ENCODE assay signal across 8 cellular contexts in genomic region chr13:27424246-27425150, GRCh38. TPM values are rescaled to one million over a fixed set of nuclear protein-coding genes. Genes with fewer than 3 reads are reported as not detected.
DNase-seq lines count a peak whose midpoint lies in the region; ATAC-seq, FAIRE-seq and TF ChIP-seq lines count a peak whose summit lies in the region.

TSS of gene GTF3A (plus strand) at chr13:27424619.

- no peaks in the 10 kb centered on the region for H3K27me3 ChIP-seq in psoas muscle (ENCODE audit: insufficient read depth in 3 of 3, low read length in 2 of 3)

- no peak for TF ChIP-seq CTCF in psoas muscle (IDR thresholded peaks at IDR 0.05)

- H3K27ac ChIP-seq in angular gyrus (ENCODE audit: low read depth, low read length): peak within 1 kb of the TSS; percentile 82
- H3K27ac ChIP-seq in psoas muscle: peak within 1 kb of the TSS; percentile 100
- H3K27ac ChIP-seq in urinary bladder (ENCODE audit: low read depth): peak within 1 kb of the TSS; percentile 89

- peak; percentile 84 for ATAC-seq in HG02798 (IDR thresholded peaks at IDR 0.05; ENCODE audit: poor library complexity, unreplicated experiment)
- ATAC-seq in left ventricle myocardium superior: peak; percentile 96
- peak; percentile 90 to 92 (median 92) for ATAC-seq in psoas muscle

- peaks cover 27% of the 10 kb centered on the region for H3K4me1 ChIP-seq in psoas muscle
- no peaks in the 10 kb centered on the region for H3K4me1 ChIP-seq in urinary bladder (ENCODE audit: insufficient read depth)

- H3K4me3 ChIP-seq in psoas muscle (peak within 1 kb of the TSS; percentile 93), urinary bladder (ENCODE audit: low read depth, low read length) (peak within 1 kb of the TSS; percentile 58)

- peak; percentile 99 for FAIRE-seq in GM12892 (lab: Jason Lieb, UNC)

- DNase-seq in GM12892 (ENCODE audit: insufficient read length): peak; percentile 91
- peak; percentile 67 for DNase-seq in NCI-H146 treated with DMSO at 0.1 percent for 48 hours (lab: John Stamatoyannopoulos, UW; ENCODE audit: unreplicated experiment)
- DNase-seq in T-helper 2 cell: peak; percentile 75 to 92 (median 81)
- DNase-seq in left ventricle myocardium superior: peak; percentile 93
- peak; percentile 89 to 93 for DNase-seq in psoas muscle

- TF ChIP-seq POLR2A in GM12892 (IDR thresholded peaks at IDR 0.05; ENCODE audit: low read depth, low read length): peak; percentile 83

- intact Hi-C loops in left ventricle myocardium superior (cut with micrococcal nuclease) (no loop called here), psoas muscle (cut with DNase I) (loop anchor here (5.0 to 10.0 kb wide), 3 partner anchors 170 to 200 kb away; partner anchors contain the start of genes RPL21 (in 2 of the 2), LNX2 (in 1 of the 2) and POLR1D (in 1 of the 2))

- WGBS in psoas muscle, 3 donors: 0% methylated on average over 60 to 85 of the region's 85 CpGs
- under 1% methylated on average over 85 of the region's 85 CpGs for WGBS in urinary bladder

- no peaks in the 10 kb centered on the region for H3K9me3 ChIP-seq in psoas muscle

- peaks cover 3 to 28% of the 10 kb centered on the region in 2 donors for H3K36me3 ChIP-seq in psoas muscle (ENCODE audit: insufficient read depth in 1 of 2, low read depth in 1 of 2)
- H3K36me3 ChIP-seq in urinary bladder (ENCODE audit: insufficient read depth): no peaks in the 10 kb centered on the region

RNA-seq across cellular contexts. Expression of gene GTF3A, which starts in this region (rescaled TPM):
- polyA plus RNA-seq in GM12892 (2012; ENCODE audit: missing spikeins): 290 TPM
- total RNA-seq in left ventricle myocardium superior: 227 TPM
- total RNA-seq in psoas muscle: 100 to 1,000 TPM; 141 to 201 (median 159) TPM
- 100 to 1,000 TPM; 228 to 285 (median 231) TPM for polyA plus RNA-seq in psoas muscle
- 67.8 TPM for total RNA-seq in urinary bladder
- 117 TPM for polyA plus RNA-seq in urinary bladder

Comparison
In these comparisons a context has a peak if more than half of its experiments do, and no peak if none do; other contexts are left out.
1. Peak in every context shown above with its lines: DNase-seq, ATAC-seq, H3K4me3 ChIP-seq and H3K27ac ChIP-seq.